In genomic region chr6:147384029-147384428, GRCh38 we compare ENCODE assay signal across 21 cellular contexts.
A peak's percentile ranks its signal among the peaks of the same experiment; 100 is the strongest.
DNase-seq lines count a peak whose midpoint lies in the region; ATAC-seq and TF ChIP-seq lines count a peak whose summit lies in the region.
"Had no signal": no experiment of that assay in that cellular context is flagged by ENCODE, and none has a peak within 500 bp of the region (broad histone marks: within the 10 kb centered on the region; RNA-seq: fewer than 3 reads in every experiment).

No MANE protein-coding gene starts in this region.

- H3K27ac ChIP-seq in psoas muscle: no peak overlapping the region
- H3K27ac ChIP-seq: breast epithelium, dorsolateral prefrontal cortex, GM23248, neutrophil, right atrium auricular region, testis had no signal

- intact Hi-C loops in psoas muscle (cut with DNase I): no loop called here

- H3K27me3 ChIP-seq in psoas muscle (ENCODE audit: insufficient read depth in 3 of 3, low read length in 2 of 3): no peaks in the 10 kb centered on the region
- H3K27me3 ChIP-seq: breast epithelium, dorsolateral prefrontal cortex, neutrophil, right atrium auricular region, testis had no signal

- peaks cover 24% of the 10 kb centered on the region for H3K36me3 Mint-ChIP-seq in WTC11

- ATAC-seq in GM18505 (IDR thresholded peaks at IDR 0.05; ENCODE audit: unreplicated experiment) (peak; percentile 54), GM18870 (IDR thresholded peaks at IDR 0.05; ENCODE audit: unreplicated experiment) (peak; percentile 59), HG02642 (IDR thresholded peaks at IDR 0.05; ENCODE audit: poor library complexity, unreplicated experiment) (peak; percentile 59), HG03558 (IDR thresholded peaks at IDR 0.05; ENCODE audit: extremely low read depth, unreplicated experiment) (peak; percentile 36), WTC11 (no peak), psoas muscle (no peak)

- CTCF ChIA-PET in WTC11 (lab: Charles Lee): interaction anchor here (0.6 to 1.6 kb wide), 3 partner anchors 11 to 55 kb away, joined by 3 to 5 read pairs (median 3); no protein-coding TSS in a partner anchor

- POLR2A ChIA-PET in WTC11 (lab: Charles Lee): no interaction called here

- H3K4me3 Mint-ChIP-seq in WTC11: no peak overlapping the region
- H3K4me3 Mint-ChIP-seq: activated naive CD8-positive, alpha-beta T cell; mesothelial cell of epicardium had no signal

- peaks cover 6% of the 10 kb centered on the region for H3K4me1 Mint-ChIP-seq in WTC11

- TF ChIP-seq CTCF in WTC11 (IDR thresholded peaks at IDR 0.05): no peak
- no peak for TF ChIP-seq CTCF in psoas muscle (IDR thresholded peaks at IDR 0.05)

- H3K27me3 Mint-ChIP-seq in WTC11 (ENCODE audit: low read depth): no peaks in the 10 kb centered on the region
- H3K27me3 Mint-ChIP-seq: activated naive CD8-positive, alpha-beta T cell had no signal

- no peak overlapping the region for H3K27ac Mint-ChIP-seq in WTC11
- H3K27ac Mint-ChIP-seq: mesothelial cell of epicardium had no signal

- no peaks in the 10 kb centered on the region for H3K4me1 ChIP-seq in psoas muscle
- H3K4me1 ChIP-seq: breast epithelium, right atrium auricular region, testis had no signal

- H3K9me3 Mint-ChIP-seq in WTC11: peaks cover 19% of the 10 kb centered on the region

- H3K36me3 ChIP-seq in psoas muscle (ENCODE audit: insufficient read depth in 1 of 2, low read depth in 1 of 2): peaks cover 0 to 43% of the 10 kb centered on the region in 2 donors

- no peak for TF ChIP-seq POLR2A in GM18505 (IDR thresholded peaks at IDR 0.05; ENCODE audit: borderline replicate concordance, extremely low read depth, insufficient read depth, insufficient read length)

- WGBS in psoas muscle, 3 donors: 97 to 100% (median 100%) methylated on average over 2 of the region's 2 CpGs

- H3K9me3 ChIP-seq in psoas muscle: no peaks in the 10 kb centered on the region
- H3K9me3 ChIP-seq: neutrophil, right atrium auricular region, testis had no signal

- H3K4me3 ChIP-seq in psoas muscle: no peak overlapping the region
- H3K4me3 ChIP-seq: breast epithelium, dorsolateral prefrontal cortex, GM23248, right atrium auricular region, testis had no signal

- no peak for DNase-seq in NCI-H1417 (lab: John Stamatoyannopoulos, UW)
- no peak for DNase-seq in WTC11 (ENCODE audit: low spot score)
- no peak for DNase-seq in C1 segment of cervical spinal cord (lab: John Stamatoyannopoulos, UW)
- no peak for DNase-seq in psoas muscle
- DNase-seq: AML-193, dorsolateral prefrontal cortex, GM23248, KG1, NCI-H2171, NCI-H82, SW 1271, testis had no signal

TF ChIP-seq in WTC11, 78 proteins besides CTCF, POLR2A, EP300 and RAD21:
- no peak for TF ChIP-seq NFE2L1 (CRISPR knock-in tag; IDR thresholded peaks at IDR 0.05)
- TF ChIP-seq TEAD1 (CRISPR knock-in tag; IDR thresholded peaks at IDR 0.05): no peak
- TF ChIP-seq ERG (CRISPR knock-in tag; IDR thresholded peaks at IDR 0.05): no peak
- no peak for TF ChIP-seq E2F4 (CRISPR knock-in tag; IDR thresholded peaks at IDR 0.05; ENCODE audit: borderline replicate concordance, low read depth)
- no peak for TF ChIP-seq E2F1 (CRISPR knock-in tag; IDR thresholded peaks at IDR 0.05)
- TF ChIP-seq ZNF416 (CRISPR knock-in tag; IDR thresholded peaks at IDR 0.05): no peak
- TF ChIP-seq TEAD4 (CRISPR knock-in tag; IDR thresholded peaks at IDR 0.05): no peak
- TF ChIP-seq ESRRA (CRISPR knock-in tag; IDR thresholded peaks at IDR 0.05; ENCODE audit: borderline replicate concordance): no peak
- TF ChIP-seq IRF1 (CRISPR knock-in tag; IDR thresholded peaks at IDR 0.05): no peak
- no peak for TF ChIP-seq JAZF1 (CRISPR knock-in tag; IDR thresholded peaks at IDR 0.05)
- no peak for TF ChIP-seq PRDM15 (CRISPR knock-in tag; IDR thresholded peaks at IDR 0.05)
- no peak for TF ChIP-seq NR3C1 (CRISPR knock-in tag; conservative IDR thresholded peaks at IDR 0.05; ENCODE audit: low read depth)
TF ChIP-seq in WTC11: peak in this region for 0.

Comparison
In these comparisons a context has a peak if more than half of its experiments do, and no peak if none do; other contexts are left out.
1. ATAC-seq: peak in GM18505 (single experiment), GM18870 (single experiment), HG02642 (single experiment) and HG03558 (single experiment); none in WTC11 (single experiment) and psoas muscle (0 of 4).